Comparison of ENCODE assay signal across 8 cellular contexts in genomic region chrX:17376381-17377046, GRCh38. TPM values are rescaled to one million over a fixed set of nuclear protein-coding genes. Genes with fewer than 3 reads are reported as not detected.
A peak's percentile ranks its signal among the peaks of the same experiment; 100 is the strongest.
DNase-seq lines count a peak whose midpoint lies in the region; ATAC-seq and TF ChIP-seq lines count a peak whose summit lies in the region.

No MANE protein-coding gene starts in this region.

- H3K27ac ChIP-seq in esophagus squamous epithelium (peak overlapping the region; percentile 51 to 81 (median 78)), parathyroid adenoma (no peak overlapping the region)

- DNase-seq in EH (ENCODE audit: low read depth), result peak; percentile 2
- DNase-seq in NCI-H460 (ENCODE audit: extremely low read depth, low read depth), result peak; percentile 12
- DNase-seq in esophagus squamous epithelium (lab: John Stamatoyannopoulos, UW), result no peak
- DNase-seq in GF-D8 (lab: John Stamatoyannopoulos, UW), result no peak
- DNase-seq in UCSD-AML1 (lab: John Stamatoyannopoulos, UW; ENCODE audit: unreplicated experiment), result no peak

- peaks cover 0 to 3% (median 0%) of the 10 kb centered on the region in 4 donors for H3K27me3 ChIP-seq in esophagus squamous epithelium
- H3K27me3 ChIP-seq in parathyroid adenoma (ENCODE audit: control insufficient read depth, insufficient read depth, low read length), result no peaks in the 10 kb centered on the region

- H3K4me1 ChIP-seq in esophagus squamous epithelium (peaks cover 0 to 28% (median 0%) of the 10 kb centered on the region in 3 donors), parathyroid adenoma (no peaks in the 10 kb centered on the region)

- TF ChIP-seq CTCF in esophagus squamous epithelium (IDR thresholded peaks at IDR 0.05) (no peak), parathyroid adenoma (IDR thresholded peaks at IDR 0.05) (no peak)

- H3K36me3 ChIP-seq in esophagus squamous epithelium (no peaks in the 10 kb centered on the region), parathyroid adenoma (ENCODE audit: control insufficient read depth, insufficient read depth, low read length) (no peaks in the 10 kb centered on the region)

- ATAC-seq in HG03432 (IDR thresholded peaks at IDR 0.05; ENCODE audit: unreplicated experiment) (no peak), HG03175 (IDR thresholded peaks at IDR 0.05; ENCODE audit: unreplicated experiment) (no peak)

- WGBS in esophagus squamous epithelium, 2 donors, result 0 to 28% methylated on average over 6 to 21 of the region's 37 CpGs

- no peaks in the 10 kb centered on the region for H3K79me2 ChIP-seq in parathyroid adenoma

- H3K4me3 ChIP-seq in esophagus squamous epithelium (peak overlapping the region; percentile 46 to 71 (median 58)), parathyroid adenoma (ENCODE audit: low read depth, low read length) (no peak overlapping the region)

- H3K9me3 ChIP-seq in esophagus squamous epithelium (no peaks in the 10 kb centered on the region), parathyroid adenoma (ENCODE audit: control insufficient read depth, low read length) (no peaks in the 10 kb centered on the region)

- intact Hi-C loops in esophagus squamous epithelium (cut with DNase I), result loop anchor here (10.0 kb wide), 1 partner anchor 208 kb away; no protein-coding TSS in a partner anchor

- H3K9ac ChIP-seq in parathyroid adenoma, result no peak overlapping the region

- peak overlapping the region; percentile 27 for H3K4me2 ChIP-seq in parathyroid adenoma (ENCODE audit: low read length)

- H2AFZ ChIP-seq in parathyroid adenoma, result peak overlapping the region; percentile 78

- no peak for TF ChIP-seq POLR2A in esophagus squamous epithelium (IDR thresholded peaks at IDR 0.05)

RNA-seq across cellular contexts. Expression of gene NHS, which starts 1.5 kb away (rescaled TPM):
- 4.6 and 5.0 TPM in 2 replicates for total RNA-seq in NCI-H460 (2014; rRNA removed; shearing (Covaris generic))
- polyA plus RNA-seq in NCI-H460 (2014; cell fraction: nucleus; rRNA removed), result 1.6 and 3.3 TPM in 2 replicates
- 1 to 10 TPM; 1.2 to 3.4 (median 2.6) TPM for total RNA-seq in esophagus squamous epithelium

Comparison
In these comparisons a context has a peak if more than half of its experiments do, and no peak if none do; other contexts are left out.
1. DNase-seq: peak in EH (single experiment) and NCI-H460 (single experiment); none in esophagus squamous epithelium (single experiment), GF-D8 (single experiment) and UCSD-AML1 (single experiment).